ENCODE assay signal across 21 cellular contexts in the genomic region with DNA sequence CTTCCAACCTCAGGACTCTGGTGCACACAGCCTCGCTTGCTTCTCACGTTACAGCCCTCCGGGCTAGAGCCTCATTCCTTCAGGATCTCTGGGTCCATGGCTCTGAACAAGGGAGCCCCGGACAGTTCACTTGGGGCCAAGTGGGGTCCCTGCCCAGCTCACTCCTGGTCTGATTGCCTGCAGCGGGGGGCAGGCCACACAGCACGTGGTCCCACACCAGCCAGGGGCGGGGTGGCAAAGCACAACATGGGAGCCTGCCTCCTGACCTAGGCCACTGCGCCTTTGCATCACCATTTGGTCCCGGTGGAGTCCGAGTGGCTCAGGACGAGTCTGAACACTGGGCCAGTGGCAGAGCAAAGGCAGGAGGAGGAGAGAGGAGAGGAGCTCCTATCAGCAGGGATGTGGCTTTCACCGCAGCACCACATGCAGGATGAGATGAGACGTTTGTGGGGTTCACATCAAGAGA. TPM values are rescaled to one million over a fixed set of nuclear protein-coding genes. Genes with fewer than 3 reads are reported as not detected.
DNase-seq lines count a peak whose midpoint lies in the region; ATAC-seq and TF ChIP-seq lines count a peak whose summit lies in the region.
"Had no signal": no experiment of that assay in that cellular context is flagged by ENCODE, and none has a peak within 500 bp of the region (broad histone marks: within the 10 kb centered on the region; RNA-seq: fewer than 3 reads in every experiment).

No MANE protein-coding gene starts in this region.

- no peaks in the 10 kb centered on the region for H3K79me2 ChIP-seq in hepatocyte

- H3K36me3 ChIP-seq in transverse colon (no peaks in the 10 kb centered on the region), hepatocyte (replicated peaks; ENCODE audit: insufficient read depth, low read depth) (no peaks in the 10 kb centered on the region)
- H3K36me3 ChIP-seq: colonic mucosa, HAP-1, suprapubic skin had no signal

- 50 to 83% methylated on average over 2 to 13 of the region's 13 CpGs for WGBS in transverse colon (ENCODE audit: low coverage in 1 of 2), 2 donors
- 75% methylated on average over 13 of the region's 13 CpGs for WGBS in hepatocyte (ENCODE audit: low lambda C conversion rate, missing lambda C conversion rate)

- H3K27me3 ChIP-seq in transverse colon (no peaks in the 10 kb centered on the region), hepatocyte (no peaks in the 10 kb centered on the region)
- H3K27me3 ChIP-seq: colonic mucosa, suprapubic skin had no signal

- H3K4me1 ChIP-seq in transverse colon (peaks cover 0 to 5% (median under 1%) of the 10 kb centered on the region in 4 donors), hepatocyte (ENCODE audit: insufficient read depth) (no peaks in the 10 kb centered on the region)

- no peak for TF ChIP-seq EP300 in transverse colon (IDR thresholded peaks at IDR 0.05; ENCODE audit: low read depth)

- peaks cover 8% of the 10 kb centered on the region for H3K27me3 Mint-ChIP-seq in WTC11 (ENCODE audit: low read depth)

- H3K27ac Mint-ChIP-seq in WTC11, result no peak overlapping the region
- H3K27ac Mint-ChIP-seq: activated naive CD8-positive, alpha-beta T cell had no signal

- H3K4me3 Mint-ChIP-seq in WTC11, result no peak overlapping the region
- H3K4me3 Mint-ChIP-seq: activated naive CD8-positive, alpha-beta T cell; CD14-positive monocyte; nephron had no signal

- peaks cover 12% of the 10 kb centered on the region for H3K9me3 Mint-ChIP-seq in WTC11
- H3K9me3 Mint-ChIP-seq: nephron had no signal

- no peak overlapping the region for H2AFZ ChIP-seq in hepatocyte

- in situ Hi-C loops in transverse colon (cut with MboI; ENCODE audit: low pct_ligation_motif_present in 1 of 4, low pct_unique_long_range_greater_than_20kb in 1 of 4, low sequenced_read_pairs in 3 of 4), result loop anchor here in 1 of 4 donors (25.0 kb wide), 1 partner anchor 284 kb away; no protein-coding TSS in a partner anchor

- no peak overlapping the region for H3K4me3 ChIP-seq in transverse colon
- no peak overlapping the region for H3K4me3 ChIP-seq in hepatocyte
- H3K4me3 ChIP-seq: colonic mucosa, HAP-1, K562, suprapubic skin had no signal

- H3K36me3 Mint-ChIP-seq in WTC11, result peaks cover 12% of the 10 kb centered on the region
- H3K36me3 Mint-ChIP-seq: activated naive CD8-positive, alpha-beta T cell; CD14-positive monocyte had no signal

- no peaks in the 10 kb centered on the region for H4K20me1 ChIP-seq in hepatocyte (ENCODE audit: insufficient read depth, poor library complexity, severe bottlenecking)

- POLR2A ChIA-PET in WTC11 (lab: Charles Lee), result no interaction called here

- no peak overlapping the region for H3K27ac ChIP-seq in transverse colon
- H3K27ac ChIP-seq in hepatocyte, result no peak overlapping the region
- H3K27ac ChIP-seq: colonic mucosa, suprapubic skin had no signal

- TF ChIP-seq CTCF in WTC11 (IDR thresholded peaks at IDR 0.05), result no peak
- TF ChIP-seq CTCF in transverse colon (IDR thresholded peaks at IDR 0.05), result no peak
- TF ChIP-seq CTCF in hepatocyte (IDR thresholded peaks at IDR 0.05; ENCODE audit: poor library complexity), result no peak

- H3K9me2 ChIP-seq in hepatocyte (replicated peaks; ENCODE audit: insufficient read depth), result no peaks in the 10 kb centered on the region

- ATAC-seq in Right ventricle myocardium superior (ENCODE audit: poor library complexity) (no peak), left ventricle myocardium superior (no peak), WTC11 (peak; percentile 25)
- ATAC-seq: K562, left colon had no signal

- peaks cover 59% of the 10 kb centered on the region for H3K4me1 Mint-ChIP-seq in WTC11

- TF ChIP-seq POLR2A in transverse colon (IDR thresholded peaks at IDR 0.05), result no peak

- DNase-seq in Right ventricle myocardium superior (peak; percentile 31), left ventricle myocardium superior (no peak), WTC11 (ENCODE audit: low spot score) (no peak), left kidney (ENCODE audit: low read depth, low spot score) (peak; percentile 54), transverse colon (peak; percentile 8), hepatocyte (ENCODE audit: low spot score) (no peak), HuH-7.5 (ENCODE audit: low spot score) (no peak), amygdala (lab: John Stamatoyannopoulos, UW) (no peak)
- DNase-seq: colonic mucosa, left colon, NCI-H146, NCI-H2171, NCI-H524 had no signal

- H3K9me3 ChIP-seq in transverse colon (no peaks in the 10 kb centered on the region), hepatocyte (ENCODE audit: low read depth) (no peaks in the 10 kb centered on the region)
- H3K9me3 ChIP-seq: colonic mucosa, suprapubic skin had no signal

- CTCF ChIA-PET in WTC11 (lab: Charles Lee), result interaction anchor here (2.7 kb wide), 1 partner anchor 85 kb away, joined by 7 read pairs; no protein-coding TSS in a partner anchor

- no peak overlapping the region for H3K4me2 ChIP-seq in hepatocyte

- intact Hi-C loops in Right ventricle myocardium superior (cut with DNase I), result no loop called here
- intact Hi-C loops in left ventricle myocardium superior (cut with micrococcal nuclease), result no loop called here
- intact Hi-C loops in transverse colon (cut with DNase I; ENCODE audit: low total_unique reads), result no loop called here

TF ChIP-seq in WTC11, 78 proteins besides CTCF, POLR2A, EP300 and RAD21:
- TF ChIP-seq, protein P1, sequence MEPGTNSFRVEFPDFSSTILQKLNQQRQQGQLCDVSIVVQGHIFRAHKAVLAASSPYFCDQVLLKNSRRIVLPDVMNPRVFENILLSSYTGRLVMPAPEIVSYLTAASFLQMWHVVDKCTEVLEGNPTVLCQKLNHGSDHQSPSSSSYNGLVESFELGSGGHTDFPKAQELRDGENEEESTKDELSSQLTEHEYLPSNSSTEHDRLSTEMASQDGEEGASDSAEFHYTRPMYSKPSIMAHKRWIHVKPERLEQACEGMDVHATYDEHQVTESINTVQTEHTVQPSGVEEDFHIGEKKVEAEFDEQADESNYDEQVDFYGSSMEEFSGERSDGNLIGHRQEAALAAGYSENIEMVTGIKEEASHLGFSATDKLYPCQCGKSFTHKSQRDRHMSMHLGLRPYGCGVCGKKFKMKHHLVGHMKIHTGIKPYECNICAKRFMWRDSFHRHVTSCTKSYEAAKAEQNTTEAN (CRISPR knock-in tag; IDR thresholded peaks at IDR 0.05), result no peak
- TF ChIP-seq KAT7 (CRISPR knock-in tag; IDR thresholded peaks at IDR 0.05; ENCODE audit: borderline replicate concordance), result no peak
- TF ChIP-seq IRF2 (CRISPR knock-in tag; IDR thresholded peaks at IDR 0.05; ENCODE audit: borderline replicate concordance, low read depth), result no peak
- no peak for TF ChIP-seq ATF1 (CRISPR knock-in tag; IDR thresholded peaks at IDR 0.05)
- TF ChIP-seq, protein P2, sequence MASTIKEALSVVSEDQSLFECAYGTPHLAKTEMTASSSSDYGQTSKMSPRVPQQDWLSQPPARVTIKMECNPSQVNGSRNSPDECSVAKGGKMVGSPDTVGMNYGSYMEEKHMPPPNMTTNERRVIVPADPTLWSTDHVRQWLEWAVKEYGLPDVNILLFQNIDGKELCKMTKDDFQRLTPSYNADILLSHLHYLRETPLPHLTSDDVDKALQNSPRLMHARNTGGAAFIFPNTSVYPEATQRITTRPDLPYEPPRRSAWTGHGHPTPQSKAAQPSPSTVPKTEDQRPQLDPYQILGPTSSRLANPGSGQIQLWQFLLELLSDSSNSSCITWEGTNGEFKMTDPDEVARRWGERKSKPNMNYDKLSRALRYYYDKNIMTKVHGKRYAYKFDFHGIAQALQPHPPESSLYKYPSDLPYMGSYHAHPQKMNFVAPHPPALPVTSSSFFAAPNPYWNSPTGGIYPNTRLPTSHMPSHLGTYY (CRISPR knock-in tag; IDR thresholded peaks at IDR 0.05), result no peak
- TF ChIP-seq TEAD4 (CRISPR knock-in tag; IDR thresholded peaks at IDR 0.05), result no peak
- TF ChIP-seq, protein P3, sequence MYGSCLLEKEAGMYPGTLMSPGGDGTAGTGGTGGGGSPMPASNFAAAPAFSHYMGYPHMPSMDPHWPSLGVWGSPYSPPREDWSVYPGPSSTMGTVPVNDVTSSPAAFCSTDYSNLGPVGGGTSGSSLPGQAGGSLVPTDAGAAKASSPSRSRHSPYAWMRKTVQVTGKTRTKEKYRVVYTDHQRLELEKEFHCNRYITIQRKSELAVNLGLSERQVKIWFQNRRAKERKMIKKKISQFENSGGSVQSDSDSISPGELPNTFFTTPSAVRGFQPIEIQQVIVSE (CRISPR knock-in tag; IDR thresholded peaks at IDR 0.05; ENCODE audit: borderline replicate concordance), result no peak
- TF ChIP-seq SP1 (CRISPR knock-in tag; conservative IDR thresholded peaks at IDR 0.05), result no peak
- TF ChIP-seq, protein P4, sequence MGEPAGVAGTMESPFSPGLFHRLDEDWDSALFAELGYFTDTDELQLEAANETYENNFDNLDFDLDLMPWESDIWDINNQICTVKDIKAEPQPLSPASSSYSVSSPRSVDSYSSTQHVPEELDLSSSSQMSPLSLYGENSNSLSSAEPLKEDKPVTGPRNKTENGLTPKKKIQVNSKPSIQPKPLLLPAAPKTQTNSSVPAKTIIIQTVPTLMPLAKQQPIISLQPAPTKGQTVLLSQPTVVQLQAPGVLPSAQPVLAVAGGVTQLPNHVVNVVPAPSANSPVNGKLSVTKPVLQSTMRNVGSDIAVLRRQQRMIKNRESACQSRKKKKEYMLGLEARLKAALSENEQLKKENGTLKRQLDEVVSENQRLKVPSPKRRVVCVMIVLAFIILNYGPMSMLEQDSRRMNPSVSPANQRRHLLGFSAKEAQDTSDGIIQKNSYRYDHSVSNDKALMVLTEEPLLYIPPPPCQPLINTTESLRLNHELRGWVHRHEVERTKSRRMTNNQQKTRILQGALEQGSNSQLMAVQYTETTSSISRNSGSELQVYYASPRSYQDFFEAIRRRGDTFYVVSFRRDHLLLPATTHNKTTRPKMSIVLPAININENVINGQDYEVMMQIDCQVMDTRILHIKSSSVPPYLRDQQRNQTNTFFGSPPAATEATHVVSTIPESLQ (CRISPR knock-in tag; IDR thresholded peaks at IDR 0.05), result no peak

RNA-seq across cellular contexts. Expression of a gene that starts 13.4 kb away (rescaled TPM):
- total RNA-seq in Right ventricle myocardium superior (0.43 TPM), left ventricle myocardium superior (not detected), WTC11 (2021) (1.0 to 1.6 TPM (median 1.5 TPM) in 3 replicates), transverse colon (not detected), hepatocyte (not detected in 2 replicates)
- 0.24 and 0.64 TPM in 2 replicates for polyA plus RNA-seq in hepatocyte
- total RNA-seq: colonic mucosa; K562; suprapubic skin; T-helper 2 cell treated with Interferon-gamma antibody and Interleukin-4, amounts not matched to agents 100 ng/mL and 5 ng/mL, for 36 hours had no signal
- polyA plus RNA-seq: AG04450, CD14-positive monocyte, K562 had no signal

RNA-seq across cellular contexts. Expression of a gene that starts 43.5 kb away (rescaled TPM):
- total RNA-seq in Right ventricle myocardium superior (0.48 TPM), left ventricle myocardium superior (0.37 TPM), WTC11 (2021) (24.4 to 32.4 TPM (median 30.7 TPM) in 3 replicates), transverse colon (10 to 100 TPM in 1 of 4 donors, 1 to 10 TPM in 3; 2.8 to 33.3 (median 7.1) TPM), hepatocyte (10.6 and 15.5 TPM in 2 replicates)
- polyA plus RNA-seq in hepatocyte, result 12.4 and 19.1 TPM in 2 replicates
- total RNA-seq: K562; T-helper 2 cell treated with Interferon-gamma antibody and Interleukin-4, amounts not matched to agents 100 ng/mL and 5 ng/mL, for 36 hours had no signal

Comparison
In these comparisons a context has a peak if more than half of its experiments do, and no peak if none do; other contexts are left out.
1. DNase-seq: peak in Right ventricle myocardium superior (single experiment), left kidney (single experiment) and transverse colon (single experiment); none in left ventricle myocardium superior (single experiment), WTC11 (single experiment), hepatocyte (single experiment), HuH-7.5 (single experiment) and amygdala (0 of 56).